19 cellular contexts compared by ENCODE assay signal in the genomic region with DNA sequence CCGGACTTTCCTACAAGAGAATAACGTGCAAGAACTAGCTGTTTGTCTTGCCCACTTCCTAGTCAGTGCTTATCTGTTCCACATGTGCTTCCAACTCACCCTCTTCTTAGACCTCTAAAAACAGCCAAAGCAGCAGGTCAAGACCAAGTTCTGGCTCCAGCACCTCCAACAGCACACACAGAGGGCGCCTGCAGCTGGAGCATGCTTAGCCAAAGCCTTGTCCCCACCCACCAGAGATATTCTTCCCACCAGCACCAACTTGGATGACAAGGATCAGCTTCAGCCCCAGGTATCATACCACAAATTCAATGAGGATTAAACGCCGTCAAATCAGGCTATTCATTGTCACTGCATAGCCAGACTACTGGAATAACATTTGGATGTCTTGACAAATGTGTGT.
"Had no signal": no experiment of that assay in that cellular context is flagged by ENCODE, and none has a peak within 500 bp of the region (broad histone marks: within the 10 kb centered on the region; RNA-seq: fewer than 3 reads in every experiment).

No MANE protein-coding gene starts in this region.

- DNase-seq: activated CD4-positive, alpha-beta T cell treated with anti-CD3 and anti-CD28 coated beads, Interleukin-2, amount 10 ng/mL, durations not matched to agents 24 days and 14 days; activated CD8-positive, alpha-beta memory T cell treated with anti-CD3 and anti-CD28 coated beads, Interleukin-2, amount 10 ng/mL, durations not matched to agents 7 days and 5 days; activated CD8-positive, alpha-beta T cell treated with anti-CD3 and anti-CD28 coated beads for 36 hours; activated gamma-delta T cell treated with Interleukin-2 at 50 U/mL for 16 hours; activated T-cell treated with anti-CD3 and anti-CD28 coated beads for 4 hours; aorta; effector memory CD4-positive, alpha-beta T cell; esophagus squamous epithelium; gastrocnemius medialis; hippocampal formation; sigmoid colon; stimulated activated CD4-positive, alpha-beta T cell treated with anti-CD3 and anti-CD28 coated beads, Interleukin-15, amount 100 ng/mL, for 24 hours; stimulated activated naive CD4-positive, alpha-beta T cell; T-cell; testis; upper lobe of right lung had no signal

- H3K9me3 ChIP-seq: esophagus squamous epithelium, gastrocnemius medialis, sigmoid colon, testis, upper lobe of right lung had no signal

- H3K4me3 ChIP-seq: esophagus squamous epithelium, gastrocnemius medialis, sigmoid colon, smooth muscle cell, testis, upper lobe of right lung had no signal

- H3K27ac ChIP-seq: esophagus squamous epithelium, gastrocnemius medialis, parathyroid adenoma, sigmoid colon, testis, upper lobe of right lung had no signal

- H3K9ac ChIP-seq: parathyroid adenoma had no signal

- H2AFZ ChIP-seq: parathyroid adenoma had no signal

- ATAC-seq: activated CD8-positive, alpha-beta memory T cell treated with anti-CD3 and anti-CD28 coated beads, Interleukin-2, amount 10 ng/mL, durations not matched to agents 7 days and 5 days; activated CD8-positive, alpha-beta T cell treated with anti-CD3 and anti-CD28 coated beads for 36 hours; gastrocnemius medialis; T-cell; upper lobe of right lung had no signal

- H3K4me1 ChIP-seq: gastrocnemius medialis, parathyroid adenoma, sigmoid colon, testis, upper lobe of right lung had no signal

- H3K79me2 ChIP-seq: parathyroid adenoma had no signal

- FAIRE-seq: endothelial cell of umbilical vein had no signal

- H3K27me3 ChIP-seq: gastrocnemius medialis, sigmoid colon, testis, upper lobe of right lung had no signal

- H3K36me3 ChIP-seq: upper lobe of right lung had no signal

- H3K4me2 ChIP-seq: smooth muscle cell had no signal
